Comparison of ENCODE assay signal across 9 cellular contexts in genomic region chr5:176416965-176417364, GRCh38. TPM values are rescaled to one million over a fixed set of nuclear protein-coding genes. Genes with fewer than 3 reads are reported as not detected.
DNase-seq lines count a peak whose midpoint lies in the region; ATAC-seq and TF ChIP-seq lines count a peak whose summit lies in the region.
"Had no signal": no experiment of that assay in that cellular context is flagged by ENCODE, and none has a peak within 500 bp of the region (broad histone marks: within the 10 kb centered on the region; RNA-seq: fewer than 3 reads in every experiment).

No MANE protein-coding gene starts in this region.

- H3K4me3 ChIP-seq in GM06990 (replicated peaks; ENCODE audit: low read depth, low read length) (peak overlapping the region; percentile 47; the same call in 1 of the 2 replicates), Peyer's patch (peak overlapping the region in 3 of 4 donors; percentile 83 to 91 (median 91)), esophagus (ENCODE audit: low read depth in 1 of 2, low read length in 2 of 2) (no peak overlapping the region), psoas muscle (peak overlapping the region; percentile 96)

- TF ChIP-seq POLR2A in Peyer's patch (IDR thresholded peaks at IDR 0.05) (no peak), GM18505 (IDR thresholded peaks at IDR 0.05; ENCODE audit: borderline replicate concordance, extremely low read depth, insufficient read depth, insufficient read length) (no peak)

- H3K36me3 ChIP-seq in GM06990 (ENCODE audit: control insufficient read depth, insufficient read depth, low read length) (peaks cover 2% of the 10 kb centered on the region; the same call in 1 of the 2 replicates), Peyer's patch (no peaks in the 10 kb centered on the region), esophagus (ENCODE audit: control insufficient read depth in 2 of 2, insufficient read depth in 2 of 2, low read length in 1 of 2) (peaks cover 0 to 9% of the 10 kb centered on the region in 2 donors), psoas muscle (ENCODE audit: insufficient read depth in 1 of 2, low read depth in 1 of 2) (peaks cover 0 to 6% of the 10 kb centered on the region in 2 donors)

- H3K27ac ChIP-seq in Peyer's patch (peak overlapping the region; percentile 84 to 98 (median 92)), esophagus (ENCODE audit: low read depth in 2 of 2, low read length in 1 of 2) (peak overlapping the region; percentile 57 to 61), psoas muscle (peak overlapping the region; percentile 100)

- no peaks in the 10 kb centered on the region for H3K9me3 ChIP-seq in Peyer's patch
- H3K9me3 ChIP-seq in esophagus (ENCODE audit: control insufficient read depth in 2 of 2, insufficient read depth in 1 of 2, low read depth in 1 of 2, low read length in 1 of 2), result no peaks in the 10 kb centered on the region
- no peaks in the 10 kb centered on the region for H3K9me3 ChIP-seq in psoas muscle

- TF ChIP-seq CTCF in GM06990 (IDR thresholded peaks at IDR 0.05; ENCODE audit: insufficient read depth, low read length, poor library complexity, severe bottlenecking) (no peak), Peyer's patch (IDR thresholded peaks at IDR 0.05) (no peak), psoas muscle (IDR thresholded peaks at IDR 0.05) (no peak)

- DNase-seq in GM06990 (ENCODE audit: extremely low read depth, insufficient read length) (no peak), Peyer's patch (no peak), psoas muscle (no peak), MV-4-11 (lab: John Stamatoyannopoulos, UW) (no peak)

- intact Hi-C loops in psoas muscle (cut with DNase I), result loop anchor here (1.0 to 10.0 kb wide), 3 partner anchors 30 to 128 kb away; partner anchors contain the start of gene CDHR2 (in 1 of the 2)

- no peaks in the 10 kb centered on the region for H3K27me3 ChIP-seq in GM06990 (replicated peaks; ENCODE audit: control insufficient read depth, insufficient read depth, low read length)
- H3K27me3 ChIP-seq in Peyer's patch, result no peaks in the 10 kb centered on the region
- H3K27me3 ChIP-seq in esophagus (ENCODE audit: control insufficient read depth in 1 of 2, insufficient read depth in 2 of 2, low read length in 2 of 2), result no peaks in the 10 kb centered on the region
- no peaks in the 10 kb centered on the region for H3K27me3 ChIP-seq in psoas muscle (ENCODE audit: insufficient read depth in 3 of 3, low read length in 2 of 3)

- WGBS in esophagus, 2 donors, result 72 to 74% methylated on average over 11 of the region's 11 CpGs
- WGBS in psoas muscle, 3 donors, result 52 to 70% (median 55%) methylated on average over 11 of the region's 11 CpGs

- ATAC-seq in psoas muscle, result no peak
- no peak for ATAC-seq in HG03097 (IDR thresholded peaks at IDR 0.05; ENCODE audit: low FRiP score, unreplicated experiment)
- no peak for ATAC-seq in GM18505 (IDR thresholded peaks at IDR 0.05; ENCODE audit: unreplicated experiment)
- no peak for ATAC-seq in GM18511 (IDR thresholded peaks at IDR 0.05; ENCODE audit: unreplicated experiment)

- H3K4me1 ChIP-seq in Peyer's patch, result peaks cover 2 to 41% (median 10%) of the 10 kb centered on the region in 4 donors
- peaks cover 0 to 26% of the 10 kb centered on the region in 2 donors for H3K4me1 ChIP-seq in esophagus (ENCODE audit: control insufficient read depth in 2 of 2, insufficient read depth in 2 of 2, low read length in 1 of 2)
- H3K4me1 ChIP-seq in psoas muscle, result peaks cover 40% of the 10 kb centered on the region

RNA-seq across cellular contexts. Expression of gene CLTB, which starts 0.6 kb away (rescaled TPM):
- total RNA-seq in Peyer's patch, result 100 to 1,000 TPM in 3 of 4 donors, 10 to 100 TPM in 1; 87.5 to 211 (median 196) TPM
- 100 to 1,000 TPM; 517 to 730 TPM for polyA plus RNA-seq in esophagus
- 100 to 1,000 TPM; 162 to 223 (median 217) TPM for total RNA-seq in psoas muscle
- polyA plus RNA-seq in psoas muscle, result 100 to 1,000 TPM; 246 to 413 (median 340) TPM

RNA-seq across cellular contexts. Expression of gene HIGD2A, which starts 28.4 kb away (rescaled TPM):
- total RNA-seq in Peyer's patch (100 to 1,000 TPM in 3 of 4 donors, 10 to 100 TPM in 1; 92.4 to 168 (median 140) TPM), psoas muscle (100 to 1,000 TPM; 181 to 215 (median 212) TPM)
- polyA plus RNA-seq in esophagus (100 to 1,000 TPM; 151 to 163 TPM), psoas muscle (100 to 1,000 TPM; 223 to 429 (median 332) TPM)

RNA-seq across cellular contexts. Expression of gene NOP16, which starts 28.6 kb away (rescaled TPM):
- 1 to 10 TPM; 7.5 to 8.4 (median 8.2) TPM for total RNA-seq in Peyer's patch
- polyA plus RNA-seq in esophagus, result 10 to 100 TPM; 50.6 to 70.3 TPM
- 10 to 100 TPM; 35.6 to 76.2 (median 59.9) TPM for total RNA-seq in psoas muscle
- polyA plus RNA-seq in psoas muscle, result 100 to 1,000 TPM in 1 of 3 donors, 10 to 100 TPM in 2; 87.5 to 206 (median 90.4) TPM

RNA-seq across cellular contexts. Expression of gene FAF2, which starts 31.2 kb away (rescaled TPM):
- 10 to 100 TPM; 18.2 to 41.5 (median 32.4) TPM for total RNA-seq in Peyer's patch
- polyA plus RNA-seq in esophagus, result 10 to 100 TPM in 1 of 2 donors, 1 to 10 TPM in 1; 9.7 to 12.6 TPM
- 10 to 100 TPM; 11.0 to 22.8 (median 14.4) TPM for total RNA-seq in psoas muscle
- 10 to 100 TPM in 2 of 3 donors, 1 to 10 TPM in 1; 8.4 to 20.4 (median 14.7) TPM for polyA plus RNA-seq in psoas muscle

RNA-seq across cellular contexts. Expression of gene ARL10, which starts 51.7 kb away (rescaled TPM):
- total RNA-seq in Peyer's patch, result 1 to 10 TPM in 3 of 4 donors, under 1 TPM in 1; 0.53 to 6.2 (median 2.5) TPM
- polyA plus RNA-seq in esophagus, result 1 to 10 TPM; 2.4 to 3.8 TPM
- 1 to 10 TPM; 3.1 to 6.6 (median 5.0) TPM for total RNA-seq in psoas muscle
- 1 to 10 TPM; 1.6 to 5.3 (median 3.9) TPM for polyA plus RNA-seq in psoas muscle
- total RNA-seq: NCI-H460 had no signal

Comparison
In these comparisons a context has a peak if more than half of its experiments do, and no peak if none do; other contexts are left out.
1. H3K4me3 ChIP-seq: peak in GM06990 (single experiment), Peyer's patch (3 of 4) and psoas muscle (single experiment); none in esophagus (0 of 2).
2. Peak in every context shown above with its lines, with median percentiles within 50 percentile points of each other: H3K27ac ChIP-seq.